Comparison of ENCODE assay signal across 10 cellular contexts in genomic region chr4:177413092-177413491, GRCh38.
"Had no signal": no experiment of that assay in that cellular context is flagged by ENCODE, and none has a peak within 500 bp of the region (broad histone marks: within the 10 kb centered on the region; RNA-seq: fewer than 3 reads in every experiment).

No MANE protein-coding gene starts in this region.

- H3K36me3 ChIP-seq: HAP-1 had no signal

- H3K27ac ChIP-seq: GM23248, HL-60 had no signal

- H3K9ac ChIP-seq: GM23248 had no signal

- H2AFZ ChIP-seq: GM23248 had no signal

- FAIRE-seq: K562 had no signal

- H3K4me3 ChIP-seq: GM23248, HAP-1, K562 had no signal

- H3K4me1 ChIP-seq: HAP-1 had no signal

- ATAC-seq: HCT116, K562 had no signal

- H3K27ac Mint-ChIP-seq: HFFc6 had no signal

- H3K9me3 ChIP-seq: HAP-1 had no signal

- DNase-seq: GM23248, GOT3, H7, HFFc6, IMR-90, KG1 had no signal

- H3K4me3 Mint-ChIP-seq: HFFc6 had no signal

- H3K9me3 Mint-ChIP-seq: HFFc6 had no signal
